Comparison of ENCODE assay signal across 19 cellular contexts in genomic region chr3:65583203-65583602, GRCh38.
DNase-seq lines count a peak whose midpoint lies in the region; ATAC-seq, FAIRE-seq and TF ChIP-seq lines count a peak whose summit lies in the region.
"Had no signal": no experiment of that assay in that cellular context is flagged by ENCODE, and none has a peak within 500 bp of the region (broad histone marks: within the 10 kb centered on the region; RNA-seq: fewer than 3 reads in every experiment).

No MANE protein-coding gene starts in this region.

- TF ChIP-seq CTCF in IMR-90 (conservative IDR thresholded peaks at IDR 0.05; ENCODE audit: low read depth, low read length) (no peak), K562 (IDR thresholded peaks at IDR 0.05 in 2 of 3, conservative IDR thresholded peaks at IDR 0.05 in 1 of 3; ENCODE audit: insufficient read depth in 2 of 3, low read depth in 1 of 3, low read length in 3 of 3) (no peak), GM10266 (IDR thresholded peaks at IDR 0.05; ENCODE audit: control insufficient read depth, insufficient read depth, low read depth, missing control alignments) (no peak), foreskin fibroblast (IDR thresholded peaks at IDR 0.05; ENCODE audit: low read depth, low read length) (no peak)

- H3K9ac ChIP-seq in IMR-90 (ENCODE audit: low read depth, low read length) (no peak overlapping the region), K562 (ENCODE audit: insufficient read depth in 1 of 2, low read depth in 2 of 2, low read length in 2 of 2) (peak overlapping the region in 1 of 2 experiments; percentile 32; a peak in 1 of 4 replicates)

- H4K8ac ChIP-seq in IMR-90 (ENCODE audit: low read depth in 2 of 2, low read length in 2 of 2) = no peak overlapping the region

- in situ Hi-C loops in IMR-90 (cut with MboI; ENCODE audit: low sequenced_read_pairs) = no loop called here
- in situ Hi-C loops in K562 (cut with MboI) = no loop called here

- BruUV-seq in IMR-90 (replicated peaks; lab: Mats Ljungman, UMichigan) (no TSS peak), K562 (replicated peaks; lab: Mats Ljungman, UMichigan) (no TSS peak)

- no peak overlapping the region for H2AK9ac ChIP-seq in IMR-90 (replicated peaks; ENCODE audit: low read depth, low read length, poor library complexity)

- peak overlapping the region; percentile 22 for H2BK5ac ChIP-seq in IMR-90 (ENCODE audit: low read depth, low read length, poor library complexity, severe bottlenecking)

- no peaks in the 10 kb centered on the region for H3K27me3 ChIP-seq in IMR-90 (ENCODE audit: control insufficient read depth, insufficient read depth, low read length)
- H3K27me3 ChIP-seq in K562 (ENCODE audit: control insufficient read depth in 2 of 2, insufficient read depth in 2 of 2, low read length in 2 of 2) = no peaks in the 10 kb centered on the region
- H3K27me3 ChIP-seq: SJSA1 had no signal

- H4K5ac ChIP-seq in IMR-90 (ENCODE audit: low read depth, low read length) = no peak overlapping the region

- no peak overlapping the region for H3K27ac ChIP-seq in IMR-90 (ENCODE audit: insufficient read depth, low read length)
- H3K27ac ChIP-seq in K562 (ENCODE audit: extremely low read depth, low read depth, low read length) = peak overlapping the region; percentile 69
- H3K27ac ChIP-seq: SJSA1 had no signal

- H3K9me1 ChIP-seq in IMR-90 (ENCODE audit: insufficient read depth, low read length) (peaks cover 6% of the 10 kb centered on the region; the same call in 1 of the 2 replicates), K562 (ENCODE audit: control insufficient read depth, insufficient read depth, low read length) (no peaks in the 10 kb centered on the region)

- peak overlapping the region; percentile 19; the same call in 1 of the 2 replicates for H3K4ac ChIP-seq in IMR-90 (ENCODE audit: low read depth, low read length)

- peak overlapping the region; percentile 35 for H2AK5ac ChIP-seq in IMR-90 (ENCODE audit: low read depth, low read length)

- dilution Hi-C loops in IMR-90 (cut with HindIII; ENCODE audit: low sequenced_read_pairs, unreplicated experiment) = no loop called here

- H2AFZ ChIP-seq in IMR-90 (replicated peaks; ENCODE audit: low read length, poor library complexity) = no peak overlapping the region
- H2AFZ ChIP-seq in K562 (ENCODE audit: low read depth, low read length) = peak overlapping the region; percentile 37

- H4K20me1 ChIP-seq in IMR-90 (ENCODE audit: insufficient read depth, low read length) = peaks cover 3% of the 10 kb centered on the region; the same call in 1 of the 2 replicates
- no peaks in the 10 kb centered on the region for H4K20me1 ChIP-seq in K562 (replicated peaks; ENCODE audit: control insufficient read depth, insufficient read depth, low read length)

- TF ChIP-seq POLR2A in IMR-90 (IDR thresholded peaks at IDR 0.05; ENCODE audit: low read depth, low read length) (no peak), K562 (conservative IDR thresholded peaks at IDR 0.05) (no peak)

- no peak overlapping the region for H3K23ac ChIP-seq in IMR-90 (ENCODE audit: low read depth, low read length)

- H2BK120ac ChIP-seq in IMR-90 (ENCODE audit: low read depth, low read length) = no peak overlapping the region

- DNase-seq in IMR-90 (no peak), K562 (ENCODE audit: extremely low read depth in 1 of 4, low spot score in 3 of 4) (no peak), left kidney (ENCODE audit: low read depth, low spot score) (peak; percentile 53), DMS 273 (lab: John Stamatoyannopoulos, UW; ENCODE audit: unreplicated experiment) (no peak), GM10266 (ENCODE audit: extremely low spot score) (no peak), foreskin fibroblast (no peak)
- DNase-seq: CD4-positive, CD25-positive, alpha-beta regulatory T cell; DMS79; GOT3; Kasumi-1; NCI-H1417; NCI-H1694 treated with DMSO at 0.1 percent for 48 hours; NCI-H446; NCI-H526 had no signal

- no peaks in the 10 kb centered on the region for H3K9me3 ChIP-seq in IMR-90 (ENCODE audit: control insufficient read depth, insufficient read depth, low read length)
- H3K9me3 ChIP-seq in K562 (replicated peaks; ENCODE audit: control insufficient read depth, insufficient read depth, low read depth, low read length) = peaks cover 2% of the 10 kb centered on the region; the same call in 1 of the 2 replicates
- H3K9me3 ChIP-seq: SJSA1 had no signal

- peak overlapping the region; percentile 14; the same call in 1 of the 2 replicates for H3K14ac ChIP-seq in IMR-90 (replicated peaks; ENCODE audit: low read depth, low read length)

- FAIRE-seq in K562 (lab: Jason Lieb, UNC) = no peak
- FAIRE-seq: GM12891 had no signal

- H2BK20ac ChIP-seq in IMR-90 (ENCODE audit: low read depth, low read length) = no peak overlapping the region

- H2BK15ac ChIP-seq in IMR-90 (ENCODE audit: low read depth, low read length) = no peak overlapping the region

- WGBS in IMR-90 (ENCODE audit: extremely low coverage in 2 of 2, insufficient read length in 1 of 2), 2 experiments = no CpG with 5 or more reads among the region's 1 CpG
- 20% methylated on average over 1 of the region's 1 CpG for WGBS in K562 (ENCODE audit: insufficient coverage, low coverage, missing lambda C conversion rate)

- peaks cover 21 to 53% of the 10 kb centered on the region in 2 experiments for H3K79me1 ChIP-seq in IMR-90 (ENCODE audit: low read depth in 1 of 2, low read length in 2 of 2)

- H3K36me3 ChIP-seq in IMR-90 (ENCODE audit: control insufficient read depth, insufficient read depth, low read length) = no peaks in the 10 kb centered on the region
- peaks cover 16% of the 10 kb centered on the region; the same call in 2 of the 3 replicates for H3K36me3 ChIP-seq in K562 (ENCODE audit: control insufficient read depth, insufficient read depth, low read length)
- H3K36me3 ChIP-seq: SJSA1 had no signal

- H3K4me1 ChIP-seq in IMR-90 (ENCODE audit: control insufficient read depth, insufficient read depth, low read length) = peaks cover 11% of the 10 kb centered on the region
- H3K4me1 ChIP-seq in K562 (replicated peaks in 1 of 2; ENCODE audit: control insufficient read depth in 2 of 2, insufficient read depth in 2 of 2, low read length in 2 of 2) = peaks cover 10 to 51% of the 10 kb centered on the region in 2 experiments
- H3K4me1 ChIP-seq: SJSA1 had no signal

- H4K91ac ChIP-seq in IMR-90 (ENCODE audit: insufficient read depth, low read depth, low read length) = no peak overlapping the region; the same call in 1 of the 2 replicates

- peaks cover 80% of the 10 kb centered on the region for H3K79me2 ChIP-seq in K562 (ENCODE audit: control insufficient read depth, insufficient read depth, low read length)

- H3K56ac ChIP-seq in IMR-90 (ENCODE audit: extremely low read depth, insufficient read depth, low read length) = no peak overlapping the region

- POLR2A ChIA-PET in IMR-90 (lab: Charles Lee; ENCODE audit: unreplicated experiment) = interaction anchor here (0.6 kb wide), 1 partner anchor 146 kb away, joined by 7 read pairs; no protein-coding TSS in a partner anchor
- POLR2A ChIA-PET in K562 (lab: Yijun Ruan, JAX) = interaction anchor here (0.5 to 0.9 kb wide), 2 partner anchors 13 to 22 kb away, joined by 3 read pairs; no protein-coding TSS in a partner anchor

- TF ChIP-seq EP300 in K562 (IDR thresholded peaks at IDR 0.05; ENCODE audit: low read length) = no peak

- intact Hi-C loops in IMR-90 (cut with micrococcal nuclease) = no loop called here
- intact Hi-C loops in K562 (cut with micrococcal nuclease) = no loop called here

- CTCF ChIA-PET in IMR-90 (lab: Yijun Ruan, JAX) = interaction anchor here (1.2 kb wide), 1 partner anchor 168 kb away, joined by 3 read pairs; no protein-coding TSS in a partner anchor
- CTCF ChIA-PET in K562 (lab: Yijun Ruan, JAX; ENCODE audit: low intra/inter-chr PET ratio) = no interaction called here

- no peak overlapping the region for H3K18ac ChIP-seq in IMR-90 (ENCODE audit: low read depth, low read length)

- ATAC-seq in IMR-90 (ENCODE audit: low read depth) (peak; percentile 58), K562 (no peak), GM19467 (IDR thresholded peaks at IDR 0.05; ENCODE audit: unreplicated experiment) (no peak)
- ATAC-seq: HCT116, Right ventricle myocardium inferior had no signal

- H3K4me3 ChIP-seq in IMR-90 (ENCODE audit: insufficient read depth, low read depth, low read length) = no peak overlapping the region
- no peak overlapping the region for H3K4me3 ChIP-seq in K562
- no peak overlapping the region for H3K4me3 ChIP-seq in foreskin fibroblast (ENCODE audit: low read depth in 1 of 2, low read length in 2 of 2)
- H3K4me3 ChIP-seq: SJSA1 had no signal

- TF ChIP-seq RAD21 in IMR-90 (IDR thresholded peaks at IDR 0.05; ENCODE audit: low read length) = no peak
- TF ChIP-seq RAD21 in K562 (CRISPR knock-in tag; conservative IDR thresholded peaks at IDR 0.05 in 1 of 2, IDR thresholded peaks at IDR 0.05 in 1 of 2) = no peak

- H3K4me2 ChIP-seq in IMR-90 (ENCODE audit: low read depth, low read length) = no peak overlapping the region; the same call in 1 of the 2 replicates
- H3K4me2 ChIP-seq in K562 (ENCODE audit: insufficient read depth, low read length) = no peak overlapping the region

TF ChIP-seq in IMR-90, 13 proteins besides CTCF, POLR2A, EP300 and RAD21:
- no peak for TF ChIP-seq RFX5 (IDR thresholded peaks at IDR 0.05; ENCODE audit: low read depth, low read length)
- no peak for TF ChIP-seq MXI1 (IDR thresholded peaks at IDR 0.05; ENCODE audit: borderline replicate concordance, low read depth, low read length)

TF ChIP-seq in K562, 482 proteins besides CTCF, POLR2A, EP300 and RAD21:
- TF ChIP-seq SMAD2 (IDR thresholded peaks at IDR 0.05; ENCODE audit: low read depth, low read length) = no peak
- peak; percentile 22 for TF ChIP-seq MEIS2 (IDR thresholded peaks at IDR 0.05; ENCODE audit: partially characterized antibody)
- TF ChIP-seq HMBOX1 (IDR thresholded peaks at IDR 0.05) = peak; percentile 66; the same call in 1 of the 2 replicates
